Comparison of ENCODE assay signal across 6 cellular contexts in genomic region chr12:107011519-107011918, GRCh38.
"Had no signal": no experiment of that assay in that cellular context is flagged by ENCODE, and none has a peak within 500 bp of the region (broad histone marks: within the 10 kb centered on the region; RNA-seq: fewer than 3 reads in every experiment).

No MANE protein-coding gene starts in this region.

- H3K9me3 Mint-ChIP-seq: GM23338, H9, HFFc6 had no signal

- H3K4me2 ChIP-seq: GM23338 had no signal

- H2AFZ ChIP-seq: GM23338 had no signal

- H3K4me3 Mint-ChIP-seq: GM23338, H9, HFFc6 had no signal

- H3K4me3 ChIP-seq: GM23338, K562 had no signal

- H3K4me1 Mint-ChIP-seq: GM23338, H9 had no signal

- H3K27ac Mint-ChIP-seq: GM23338, H9, HFFc6 had no signal

- ATAC-seq: GM23338, K562 had no signal

- DNase-seq: H9, HCEC 1CT, HFFc6, IMR-90 had no signal
